10 cellular contexts compared by ENCODE assay signal in genomic region chr16:3007957-3008748, GRCh38. TPM values are rescaled to one million over a fixed set of nuclear protein-coding genes. Genes with fewer than 3 reads are reported as not detected.
A peak's percentile ranks its signal among the peaks of the same experiment; 100 is the strongest.
DNase-seq lines count a peak whose midpoint lies in the region; ATAC-seq and TF ChIP-seq lines count a peak whose summit lies in the region.
"Had no signal": no experiment of that assay in that cellular context is flagged by ENCODE, and none has a peak within 500 bp of the region (broad histone marks: within the 10 kb centered on the region; RNA-seq: fewer than 3 reads in every experiment).

No MANE protein-coding gene starts in this region.

- intact Hi-C loops in Calu3 (cut with micrococcal nuclease; ENCODE audit: unreplicated experiment) = loop anchor here (1.0 kb wide), 1 partner anchor 12 kb away; the partner anchor contains the start of gene TNFRSF12A

- DNase-seq in Calu3 (peak; percentile 30), HEK293T (ENCODE audit: extremely low spot score) (no peak), DMS153 (lab: John Stamatoyannopoulos, UW) (no peak)
- no peak for DNase-seq in activated naive CD8-positive, alpha-beta T cell treated with anti-CD3 and anti-CD28 coated beads, Interleukin-2, amount 10 ng/mL, durations not matched to agents 7 days and 5 days
- DNase-seq: activated B cell treated with CpG ODN at 0.5 μM for 24 hours had no signal

- H3K27ac ChIP-seq in KMS-11 (no peak overlapping the region), mucosa of rectum (ENCODE audit: low read depth in 2 of 2, low read length in 2 of 2) (peak overlapping the region; percentile 90 to 91)

- H3K27me3 ChIP-seq in KMS-11 (ENCODE audit: insufficient read depth, low read depth) (peaks cover 59% of the 10 kb centered on the region), mucosa of rectum (ENCODE audit: control insufficient read depth in 2 of 2, insufficient read depth in 2 of 2, low read length in 2 of 2) (peaks cover 0 to 13% of the 10 kb centered on the region in 2 donors)

- H3K4me1 ChIP-seq in KMS-11 (ENCODE audit: low read depth, poor library complexity, severe bottlenecking) (peaks cover 50% of the 10 kb centered on the region), mucosa of rectum (ENCODE audit: control insufficient read depth in 2 of 2, insufficient read depth in 2 of 2, low read length in 2 of 2) (peaks cover 33 to 42% of the 10 kb centered on the region in 2 donors)

- no peaks in the 10 kb centered on the region for H3K27me3 Mint-ChIP-seq in Calu3 (ENCODE audit: unreplicated experiment)
- H3K27me3 Mint-ChIP-seq in activated naive CD8-positive, alpha-beta T cell treated with anti-CD3 and anti-CD28 coated beads, Interleukin-2, amount 10 ng/mL, durations not matched to agents 7 days and 5 days = peaks cover 50% of the 10 kb centered on the region

- no peaks in the 10 kb centered on the region for H3K79me2 ChIP-seq in KMS-11 (ENCODE audit: insufficient read depth, low read depth)

- no peaks in the 10 kb centered on the region for H3K36me3 ChIP-seq in KMS-11 (ENCODE audit: insufficient read depth)
- no peaks in the 10 kb centered on the region for H3K36me3 ChIP-seq in mucosa of rectum (ENCODE audit: control insufficient read depth in 2 of 2, insufficient read depth in 2 of 2, low read length in 2 of 2)

- H3K27ac Mint-ChIP-seq in Calu3 (ENCODE audit: unreplicated experiment) = peak overlapping the region; percentile 76
- H3K27ac Mint-ChIP-seq in activated naive CD8-positive, alpha-beta T cell treated with anti-CD3 and anti-CD28 coated beads, Interleukin-2, amount 10 ng/mL, durations not matched to agents 7 days and 5 days = peak overlapping the region; percentile 21
- H3K27ac Mint-ChIP-seq: activated B cell treated with CpG ODN at 0.5 μM for 24 hours had no signal

- peak overlapping the region; percentile 87 for H3K4me3 Mint-ChIP-seq in Calu3 (ENCODE audit: low read depth, unreplicated experiment)
- peak overlapping the region; percentile 43 for H3K4me3 Mint-ChIP-seq in activated naive CD8-positive, alpha-beta T cell treated with anti-CD3 and anti-CD28 coated beads, Interleukin-2, amount 10 ng/mL, durations not matched to agents 7 days and 5 days
- H3K4me3 Mint-ChIP-seq: activated B cell treated with CpG ODN at 0.5 μM for 24 hours had no signal

- no peaks in the 10 kb centered on the region for H3K9me3 Mint-ChIP-seq in Calu3 (ENCODE audit: low read depth, unreplicated experiment)
- no peaks in the 10 kb centered on the region for H3K9me3 Mint-ChIP-seq in activated naive CD8-positive, alpha-beta T cell treated with anti-CD3 and anti-CD28 coated beads, Interleukin-2, amount 10 ng/mL, durations not matched to agents 7 days and 5 days
- H3K9me3 Mint-ChIP-seq: activated B cell treated with CpG ODN at 0.5 μM for 24 hours had no signal

- no peak for TF ChIP-seq CTCF in Calu3 (IDR thresholded peaks at IDR 0.05; ENCODE audit: unreplicated experiment)
- TF ChIP-seq CTCF in KMS-11 (conservative IDR thresholded peaks at IDR 0.05; ENCODE audit: low read depth, low read length) = no peak

- H3K4me3 ChIP-seq in KMS-11 (IDR thresholded peaks at IDR 0.05; ENCODE audit: insufficient read depth, low read depth, low read length) (no peak overlapping the region), mucosa of rectum (ENCODE audit: low read length in 2 of 2) (peak overlapping the region; percentile 1 to 60)

- H3K4me1 Mint-ChIP-seq in Calu3 (ENCODE audit: low read depth, unreplicated experiment) = peaks cover 45% of the 10 kb centered on the region
- peaks cover 21% of the 10 kb centered on the region for H3K4me1 Mint-ChIP-seq in activated naive CD8-positive, alpha-beta T cell treated with anti-CD3 and anti-CD28 coated beads, Interleukin-2, amount 10 ng/mL, durations not matched to agents 7 days and 5 days

- POLR2A ChIA-PET in activated naive CD8-positive, alpha-beta T cell treated with anti-CD3 and anti-CD28 coated beads, Interleukin-2, amount 10 ng/mL, durations not matched to agents 7 days and 5 days (lab: Charles Lee) = interaction anchor here (1.0 to 1.7 kb wide), 6 partner anchors 12 to 172 kb away, joined by 3 to 7 read pairs (median 4); partner anchors contain the start of genes HCFC1R1, PKMYT1, THOC6 and TNFRSF12A
- POLR2A ChIA-PET in HEK293T (lab: Yijun Ruan, JAX) = interaction anchor here (0.7 to 5.3 kb wide), 5 partner anchors 13 to 90 kb away, joined by 3 to 60 read pairs (median 5); partner anchors contain the start of genes CLDN6, HCFC1R1, PKMYT1 and THOC6

- no peak overlapping the region for H2AFZ ChIP-seq in KMS-11 (ENCODE audit: low read depth)

- H3K9me3 ChIP-seq in mucosa of rectum (ENCODE audit: control insufficient read depth in 2 of 2, low read length in 2 of 2) = no peaks in the 10 kb centered on the region

- no TSS peak for BruUV-seq in Calu3 (replicated peaks; lab: Mats Ljungman, UMichigan)

- H3K9ac ChIP-seq in KMS-11 (no peak overlapping the region), mucosa of rectum (ENCODE audit: low read depth in 1 of 2, low read length in 2 of 2) (peak overlapping the region; percentile 10 to 60)

- no peak for ATAC-seq in activated naive CD8-positive, alpha-beta T cell treated with anti-CD3 and anti-CD28 coated beads, Interleukin-2, amount 10 ng/mL, durations not matched to agents 7 days and 5 days (ENCODE audit: low read depth)
- ATAC-seq in HG02885 (IDR thresholded peaks at IDR 0.05; ENCODE audit: poor library complexity, unreplicated experiment) (no peak), HG02981 (IDR thresholded peaks at IDR 0.05; ENCODE audit: unreplicated experiment) (no peak)

- H3K36me3 Mint-ChIP-seq in Calu3 (ENCODE audit: insufficient read depth, unreplicated experiment) = peaks cover 92% of the 10 kb centered on the region
- no peaks in the 10 kb centered on the region for H3K36me3 Mint-ChIP-seq in activated naive CD8-positive, alpha-beta T cell treated with anti-CD3 and anti-CD28 coated beads, Interleukin-2, amount 10 ng/mL, durations not matched to agents 7 days and 5 days

- H4K20me1 ChIP-seq in KMS-11 (ENCODE audit: insufficient read depth) = no peaks in the 10 kb centered on the region

- CTCF ChIA-PET in Calu3 (lab: Charles Lee) = interaction anchor here (1.0 to 7.7 kb wide), 3 partner anchors 13 to 24 kb away, joined by 5 to 126 read pairs (median 5); partner anchors contain the start of genes CLDN6, HCFC1R1, THOC6 and TNFRSF12A
- CTCF ChIA-PET in HEK293T (lab: Yijun Ruan, JAX) = interaction anchor here (1.3 to 1.6 kb wide), 2 partner anchors 10 to 20 kb away, joined by 3 to 10 read pairs; partner anchors contain the start of gene CLDN6

- H3K4me2 ChIP-seq in KMS-11 = peak overlapping the region; percentile 43; the same call in 1 of the 2 replicates

TF ChIP-seq in HEK293T, 16 proteins besides CTCF, POLR2A, EP300 and RAD21:
- no peak for TF ChIP-seq FOXA1 (IDR thresholded peaks at IDR 0.05)
- TF ChIP-seq TARDBP (IDR thresholded peaks at IDR 0.05) = no peak
- TF ChIP-seq BHLHE40 (IDR thresholded peaks at IDR 0.05; ENCODE audit: borderline replicate concordance) = no peak
- TF ChIP-seq CTBP1 (IDR thresholded peaks at IDR 0.05; ENCODE audit: borderline replicate concordance) = no peak
- TF ChIP-seq SP1 (IDR thresholded peaks at IDR 0.05) = no peak
- TF ChIP-seq, protein P1, sequence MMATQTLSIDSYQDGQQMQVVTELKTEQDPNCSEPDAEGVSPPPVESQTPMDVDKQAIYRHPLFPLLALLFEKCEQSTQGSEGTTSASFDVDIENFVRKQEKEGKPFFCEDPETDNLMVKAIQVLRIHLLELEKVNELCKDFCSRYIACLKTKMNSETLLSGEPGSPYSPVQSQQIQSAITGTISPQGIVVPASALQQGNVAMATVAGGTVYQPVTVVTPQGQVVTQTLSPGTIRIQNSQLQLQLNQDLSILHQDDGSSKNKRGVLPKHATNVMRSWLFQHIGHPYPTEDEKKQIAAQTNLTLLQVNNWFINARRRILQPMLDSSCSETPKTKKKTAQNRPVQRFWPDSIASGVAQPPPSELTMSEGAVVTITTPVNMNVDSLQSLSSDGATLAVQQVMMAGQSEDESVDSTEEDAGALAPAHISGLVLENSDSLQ (IDR thresholded peaks at IDR 0.05) = no peak
- TF ChIP-seq LEF1 (IDR thresholded peaks at IDR 0.05; ENCODE audit: borderline replicate concordance) = no peak
- no peak for TF ChIP-seq ARNT (IDR thresholded peaks at IDR 0.05)
- no peak for TF ChIP-seq L3MBTL2 (conservative IDR thresholded peaks at IDR 0.05)
- no peak for TF ChIP-seq FOXM1 (IDR thresholded peaks at IDR 0.05; ENCODE audit: borderline replicate concordance)
- no peak for TF ChIP-seq ELF4 (IDR thresholded peaks at IDR 0.05)
- no peak for TF ChIP-seq FOXK2 (IDR thresholded peaks at IDR 0.05)

RNA-seq across cellular contexts. Expression of gene CLDN9, which starts 4.6 kb away (rescaled TPM):
- total RNA-seq in Calu3 (2022) = 13.5 and 17.8 TPM in 2 replicates
- total RNA-seq in activated naive CD8-positive, alpha-beta T cell treated with anti-CD3 and anti-CD28 coated beads, Interleukin-2, amount 10 ng/mL, durations not matched to agents 7 days and 5 days = not detected
- total RNA-seq: activated B cell treated with CpG ODN at 0.5 μM for 24 hours, mesenteric fat pad had no signal

RNA-seq across cellular contexts. Expression of gene CLDN6, which starts 9.8 kb away (rescaled TPM):
- 1.2 and 2.1 TPM in 2 replicates for total RNA-seq in Calu3 (2022)
- not detected for total RNA-seq in activated naive CD8-positive, alpha-beta T cell treated with anti-CD3 and anti-CD28 coated beads, Interleukin-2, amount 10 ng/mL, durations not matched to agents 7 days and 5 days
- total RNA-seq: activated B cell treated with CpG ODN at 0.5 μM for 24 hours, mesenteric fat pad had no signal

RNA-seq across cellular contexts. Expression of gene TNFRSF12A, which starts 12.0 kb away (rescaled TPM):
- 478 and 509 TPM in 2 replicates for total RNA-seq in Calu3 (2022)
- 1 to 10 TPM; 2.9 TPM for total RNA-seq in activated naive CD8-positive, alpha-beta T cell treated with anti-CD3 and anti-CD28 coated beads, Interleukin-2, amount 10 ng/mL, durations not matched to agents 7 days and 5 days

RNA-seq across cellular contexts. Expression of gene HCFC1R1, which starts 15.6 kb away (rescaled TPM):
- total RNA-seq in Calu3 (2022) = 61.1 and 75.4 TPM in 2 replicates
- 10 to 100 TPM; 38.1 to 42.6 TPM for total RNA-seq in activated naive CD8-positive, alpha-beta T cell treated with anti-CD3 and anti-CD28 coated beads, Interleukin-2, amount 10 ng/mL, durations not matched to agents 7 days and 5 days

RNA-seq across cellular contexts. Expression of gene THOC6, which starts 15.7 kb away (rescaled TPM):
- total RNA-seq in Calu3 (2022) = 50.8 and 54.4 TPM in 2 replicates
- total RNA-seq in activated naive CD8-positive, alpha-beta T cell treated with anti-CD3 and anti-CD28 coated beads, Interleukin-2, amount 10 ng/mL, durations not matched to agents 7 days and 5 days = 10 to 100 TPM; 36.3 to 36.9 TPM

Comparison
In these comparisons a context has a peak if more than half of its experiments do, and no peak if none do; other contexts are left out.
1. RNA of gene CLDN9, which starts 4.6 kb away (total RNA-seq): 13.5 to 17.8 TPM in Calu3; not detected in activated naive CD8-positive, alpha-beta T cell treated with anti-CD3 and anti-CD28 coated beads, Interleukin-2, amount 10 ng/mL, durations not matched to agents 7 days and 5 days; every median in the first group is over 10 times any median in the second.
2. RNA of gene TNFRSF12A, which starts 12.0 kb away (total RNA-seq): 478 to 509 TPM in Calu3; 2.9 TPM in activated naive CD8-positive, alpha-beta T cell treated with anti-CD3 and anti-CD28 coated beads, Interleukin-2, amount 10 ng/mL, durations not matched to agents 7 days and 5 days; every median in the first group is over 100 times any median in the second.